ENCODE assay signal across 1 cellular context in genomic region chr1:203695116-203695515, GRCh38.
TF ChIP-seq lines count a peak whose summit lies in the region.

No MANE protein-coding gene starts in this region.

TF ChIP-seq in GM23338, 12 proteins besides CTCF, POLR2A, EP300 and RAD21 (continued from another document):
- no peak for TF ChIP-seq ETS1 (IDR thresholded peaks at IDR 0.05)
- no peak for TF ChIP-seq POLR2AphosphoS5 (IDR thresholded peaks at IDR 0.05; ENCODE audit: low read depth)
- no peak for TF ChIP-seq REST (IDR thresholded peaks at IDR 0.05; ENCODE audit: unreplicated experiment)
- no peak for TF ChIP-seq ZNF114 (CRISPR knock-in tag; IDR thresholded peaks at IDR 0.05)
- TF ChIP-seq ZNF331 (CRISPR knock-in tag; IDR thresholded peaks at IDR 0.05; ENCODE audit: low read depth): no peak
- TF ChIP-seq EZH2 (IDR thresholded peaks at IDR 0.05; ENCODE audit: low read depth, unreplicated experiment): no peak
TF ChIP-seq in GM23338: peak in this region for 0.
